Comparison of ENCODE assay signal across 18 cellular contexts in the genomic region with DNA sequence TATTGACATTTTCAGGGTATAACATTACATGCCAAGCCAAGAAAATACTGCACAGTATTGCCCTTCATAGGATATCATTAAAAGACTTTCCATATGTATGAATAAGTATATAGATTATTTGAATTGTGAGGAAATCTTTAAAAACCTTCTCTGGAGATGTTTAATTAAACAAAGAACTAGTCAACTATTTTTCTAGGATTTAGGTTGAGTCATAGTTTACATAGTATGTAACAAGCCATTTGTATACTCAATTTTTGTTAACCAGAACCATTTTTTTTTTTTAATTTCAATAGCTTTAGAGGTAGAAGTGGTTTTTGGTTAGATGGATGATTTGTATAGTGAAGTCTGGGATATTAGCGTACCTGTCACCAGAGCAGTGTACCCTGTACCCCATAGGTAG.
DNase-seq lines count a peak whose midpoint lies in the region; ATAC-seq and TF ChIP-seq lines count a peak whose summit lies in the region.
"Had no signal": no experiment of that assay in that cellular context is flagged by ENCODE, and none has a peak within 500 bp of the region (broad histone marks: within the 10 kb centered on the region; RNA-seq: fewer than 3 reads in every experiment).

No MANE protein-coding gene starts in this region.

- H3K36me3 ChIP-seq in CD4-positive, CD25-positive, alpha-beta regulatory T cell (ENCODE audit: control insufficient read depth, insufficient read depth, low read length) = peaks cover 10% of the 10 kb centered on the region
- H3K36me3 ChIP-seq in RWPE2 (ENCODE audit: low read depth) (no peaks in the 10 kb centered on the region), colonic mucosa (no peaks in the 10 kb centered on the region)
- H3K36me3 ChIP-seq: BLaER1 had no signal

- H3K79me1 ChIP-seq in H9 (ENCODE audit: insufficient read depth, low read depth, low read length, poor library complexity, severe bottlenecking) = no peaks in the 10 kb centered on the region

- no peak overlapping the region for H4K8ac ChIP-seq in H9 (replicated peaks; ENCODE audit: insufficient read length, low read depth, low read length)

- peaks cover 0 to 4% of the 10 kb centered on the region in 2 experiments for H3K9me3 ChIP-seq in CD4-positive, CD25-positive, alpha-beta regulatory T cell (ENCODE audit: control insufficient read depth in 2 of 2, low read length in 2 of 2)
- peaks cover 3% of the 10 kb centered on the region for H3K9me3 ChIP-seq in RWPE2 (ENCODE audit: severe bottlenecking)
- H3K9me3 ChIP-seq in H9 (ENCODE audit: control insufficient read depth, low read depth, low read length) = no peaks in the 10 kb centered on the region
- no peaks in the 10 kb centered on the region for H3K9me3 ChIP-seq in colonic mucosa

- no peaks in the 10 kb centered on the region for H4K20me1 ChIP-seq in H9 (ENCODE audit: control insufficient read depth, insufficient read depth, insufficient read length)
- H4K20me1 ChIP-seq: BLaER1 had no signal

- H3K14ac ChIP-seq in H9 (ENCODE audit: insufficient read depth, low read length) = no peak overlapping the region

- peak overlapping the region; percentile 48 for H3K27ac ChIP-seq in CD4-positive, CD25-positive, alpha-beta regulatory T cell (ENCODE audit: insufficient read depth, low read length, poor library complexity, severe bottlenecking)
- H3K27ac ChIP-seq in RWPE2 (ENCODE audit: poor library complexity, severe bottlenecking) (peak overlapping the region; percentile 82), H9 (ENCODE audit: insufficient read length, low read depth, low read length) (no peak overlapping the region), colonic mucosa (no peak overlapping the region)
- H3K27ac ChIP-seq: BLaER1 had no signal

- H3K4me2 ChIP-seq in H9 (ENCODE audit: insufficient read depth, insufficient read length, low read length) = no peak overlapping the region
- H3K4me2 ChIP-seq: BLaER1 had no signal

- H2BK12ac ChIP-seq in H9 (ENCODE audit: insufficient read length, low read depth, low read length) = no peak overlapping the region

- H3K4ac ChIP-seq in H9 (ENCODE audit: low read depth, low read length) = no peak overlapping the region

- H3K9ac ChIP-seq in H9 (ENCODE audit: extremely low read depth, insufficient read length, low read length) (no peak overlapping the region), colonic mucosa (ENCODE audit: low read depth in 2 of 2, low read length in 2 of 2) (no peak overlapping the region)
- H3K9ac ChIP-seq: BLaER1 had no signal

- no peak overlapping the region for H2BK120ac ChIP-seq in H9 (ENCODE audit: low read depth, low read length, poor library complexity, severe bottlenecking)

- H2AK5ac ChIP-seq in H9 (ENCODE audit: insufficient read length, low read length) = no peak overlapping the region

- no peak for ATAC-seq in CD4-positive, CD25-positive, alpha-beta regulatory T cell (ENCODE audit: low read depth in 2 of 2)
- ATAC-seq in RWPE2 (ENCODE audit: low read depth) = peak; percentile 41; the same call in 2 of the 3 replicates
- ATAC-seq: CD8-positive, alpha-beta T cell; HepG2 had no signal

- H3K9me3 Mint-ChIP-seq in CD4-positive, CD25-positive, alpha-beta regulatory T cell = peaks cover 0 to 7% (median 2%) of the 10 kb centered on the region in 7 donors
- peaks cover 0 to 5% of the 10 kb centered on the region in 2 experiments; a peak in 2 of 5 replicates for H3K9me3 Mint-ChIP-seq in H9

- no peak overlapping the region for H2AFZ ChIP-seq in H9 (ENCODE audit: low read length)

- H2BK5ac ChIP-seq in H9 (ENCODE audit: insufficient read length, low read length) = no peak overlapping the region

- no peaks in the 10 kb centered on the region for H3K27me3 Mint-ChIP-seq in CD4-positive, CD25-positive, alpha-beta regulatory T cell
- no peaks in the 10 kb centered on the region for H3K27me3 Mint-ChIP-seq in H9 (ENCODE audit: low read depth)

- no peaks in the 10 kb centered on the region; the same call in 1 of the 2 replicates for H3K79me2 ChIP-seq in H9 (ENCODE audit: insufficient read depth, low read length)

- no peak overlapping the region for H3K56ac ChIP-seq in H9 (ENCODE audit: insufficient read length, low read depth, low read length)

- H3K27ac Mint-ChIP-seq in CD4-positive, CD25-positive, alpha-beta regulatory T cell = peak overlapping the region in 1 of 3 donors; percentile 57
- H3K27ac Mint-ChIP-seq in H9 = no peak overlapping the region
- H3K27ac Mint-ChIP-seq: CD14-positive monocyte; CD8-positive, alpha-beta T cell had no signal

- H3K27me3 ChIP-seq in CD4-positive, CD25-positive, alpha-beta regulatory T cell (ENCODE audit: control insufficient read depth, insufficient read depth, low read length) = no peaks in the 10 kb centered on the region
- no peaks in the 10 kb centered on the region for H3K27me3 ChIP-seq in RWPE2 (ENCODE audit: insufficient read depth, poor library complexity, severe bottlenecking)
- no peaks in the 10 kb centered on the region for H3K27me3 ChIP-seq in H9 (ENCODE audit: insufficient read depth, low read length)
- no peaks in the 10 kb centered on the region for H3K27me3 ChIP-seq in colonic mucosa
- H3K27me3 ChIP-seq: BLaER1 had no signal

- peaks cover 17% of the 10 kb centered on the region for H3K36me3 Mint-ChIP-seq in CD4-positive, CD25-positive, alpha-beta regulatory T cell
- H3K36me3 Mint-ChIP-seq in H9 (ENCODE audit: insufficient read depth in 1 of 3, low read depth in 3 of 3) = peaks cover 2 to 10% (median 6%) of the 10 kb centered on the region in 3 experiments; a peak in 4 of 7 replicates

- H3T11ph ChIP-seq in H9 (ENCODE audit: low read length) = no peak overlapping the region

- H2BK15ac ChIP-seq in H9 (ENCODE audit: low read depth, low read length) = no peak overlapping the region

- H3K4me3 ChIP-seq in CD4-positive, CD25-positive, alpha-beta regulatory T cell (ENCODE audit: low read depth, low read length) = peak overlapping the region; percentile 58
- no peak overlapping the region for H3K4me3 ChIP-seq in RWPE2 (ENCODE audit: severe bottlenecking)
- H3K4me3 ChIP-seq in colonic mucosa = no peak overlapping the region
- H3K4me3 ChIP-seq: BLaER1 had no signal

- H3K4me1 Mint-ChIP-seq in CD4-positive, CD25-positive, alpha-beta regulatory T cell = peaks cover 52 to 94% (median 78%) of the 10 kb centered on the region in 4 donors
- H3K4me1 Mint-ChIP-seq in H9 = peaks cover 14 to 19% of the 10 kb centered on the region in 2 experiments

- peak overlapping the region in 2 of 4 donors; percentile 8 to 39 for H3K4me3 Mint-ChIP-seq in CD4-positive, CD25-positive, alpha-beta regulatory T cell
- H3K4me3 Mint-ChIP-seq in H9 = no peak overlapping the region
- H3K4me3 Mint-ChIP-seq: CD14-positive monocyte; CD8-positive, alpha-beta T cell had no signal

- H3K18ac ChIP-seq in H9 (ENCODE audit: insufficient read length, low read depth, low read length) = no peak overlapping the region

- H2BK20ac ChIP-seq in H9 (ENCODE audit: low read depth, low read length, poor library complexity, severe bottlenecking) = no peak overlapping the region

- no peak for DNase-seq in CD4-positive, CD25-positive, alpha-beta regulatory T cell
- DNase-seq in HCEC 1CT (peak; percentile 37), RWPE2 (ENCODE audit: low spot score) (no peak), H9 (no peak), NCI-H187 treated with DMSO at 0.1 percent for 48 hours (lab: John Stamatoyannopoulos, UW) (no peak), colonic mucosa (no peak)
- DNase-seq in activated T-cell treated with anti-CD3 and anti-CD28 coated beads, Interleukin-2, amount 50 U/mL, for 1 hour = no peak
- DNase-seq: Calu3; CD8-positive, alpha-beta T cell; DMS79 treated with DMSO at 0.1 percent for 48 hours; GF-D8; GOT3; H7; Kasumi-1; KG1 had no signal

- WGBS in H9 (ENCODE audit: extremely low coverage, insufficient read length, low lambda C conversion rate) = no CpG with 5 or more reads among the region's 1 CpG

- no peak overlapping the region for H4K5ac ChIP-seq in H9 (ENCODE audit: insufficient read length, low read depth, low read length)

- no peak overlapping the region for H3K23ac ChIP-seq in H9 (ENCODE audit: insufficient read length, low read depth, low read length)

- H4K91ac ChIP-seq in H9 (ENCODE audit: insufficient read length, low read depth, low read length) = no peak overlapping the region

- peaks cover 51% of the 10 kb centered on the region for H3K4me1 ChIP-seq in CD4-positive, CD25-positive, alpha-beta regulatory T cell (ENCODE audit: control insufficient read depth, insufficient read depth, low read length, poor library complexity, severe bottlenecking)
- H3K4me1 ChIP-seq in RWPE2 (ENCODE audit: insufficient read depth, poor library complexity, severe bottlenecking) (peaks cover 49% of the 10 kb centered on the region), H9 (ENCODE audit: insufficient read depth, low read length) (peaks cover 2% of the 10 kb centered on the region), colonic mucosa (no peaks in the 10 kb centered on the region)
- H3K4me1 ChIP-seq: BLaER1 had no signal

- no peaks in the 10 kb centered on the region for H3K23me2 ChIP-seq in H9 (ENCODE audit: insufficient read length, low read depth, low read length, poor library complexity, severe bottlenecking)

- intact Hi-C loops in colonic mucosa (cut with DNase I) = no loop called here

- TF ChIP-seq CTCF in RWPE2 (IDR thresholded peaks at IDR 0.05; ENCODE audit: poor library complexity, severe bottlenecking) (no peak), H9 (conservative IDR thresholded peaks at IDR 0.05) (no peak), colonic mucosa (IDR thresholded peaks at IDR 0.05) (no peak)

Comparison
In these comparisons a context has a peak if more than half of its experiments do, and no peak if none do; other contexts are left out.
1. H3K27ac ChIP-seq: peak in CD4-positive, CD25-positive, alpha-beta regulatory T cell (single experiment) and RWPE2 (single experiment); none in H9 (single experiment) and colonic mucosa (single experiment).